ENCODE assay signal across 7 cellular contexts in genomic region chr12:26861690-26862089, GRCh38.
"Had no signal": no experiment of that assay in that cellular context is flagged by ENCODE, and none has a peak within 500 bp of the region (broad histone marks: within the 10 kb centered on the region; RNA-seq: fewer than 3 reads in every experiment).

No MANE protein-coding gene starts in this region.

- FAIRE-seq: G401.6, GM12891, GM12892, GM18507, GM19239 had no signal

- DNase-seq: GDM1, GF-D8 had no signal
